17 cellular contexts compared by ENCODE assay signal in the genomic region with DNA sequence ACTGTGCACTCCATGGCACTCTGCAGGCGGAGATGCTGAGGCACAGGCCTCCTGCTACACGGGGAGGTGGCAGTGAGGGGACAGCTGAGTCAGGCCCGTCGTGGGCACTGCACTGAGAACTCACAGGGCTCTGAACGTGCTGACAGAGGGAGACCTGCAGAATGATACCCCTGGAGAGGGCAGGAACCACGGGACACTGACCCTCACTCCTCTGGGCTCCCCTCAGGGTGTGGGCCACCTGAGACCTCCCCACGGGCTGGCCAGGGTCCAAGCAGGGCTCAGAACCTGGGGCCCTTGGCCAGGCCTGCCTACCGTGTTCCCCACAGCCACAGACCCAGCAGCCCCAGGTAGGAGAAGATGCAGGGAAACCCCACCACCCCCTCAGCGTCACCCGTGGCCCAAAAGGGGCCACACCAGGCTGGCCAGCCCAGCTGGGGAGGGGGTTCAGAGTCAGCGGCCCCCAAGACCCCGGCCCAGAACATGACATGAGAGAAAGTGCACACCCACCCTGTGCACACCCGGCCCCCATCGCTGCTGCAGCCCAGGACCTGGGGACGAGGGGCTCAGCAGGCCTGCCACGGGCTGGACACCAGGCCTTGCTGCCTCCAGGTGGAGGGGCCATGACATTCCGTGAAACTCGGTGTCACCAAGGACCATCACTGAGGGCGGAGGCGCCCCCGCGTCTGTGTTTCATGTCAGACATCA. TPM values are rescaled to one million over a fixed set of nuclear protein-coding genes. Genes with fewer than 3 reads are reported as not detected.
DNase-seq lines count a peak whose midpoint lies in the region; ATAC-seq and TF ChIP-seq lines count a peak whose summit lies in the region.
"Had no signal": no experiment of that assay in that cellular context is flagged by ENCODE, and none has a peak within 500 bp of the region (broad histone marks: within the 10 kb centered on the region; RNA-seq: fewer than 3 reads in every experiment).

No MANE protein-coding gene starts in this region.

- H3K27me3 Mint-ChIP-seq in type B pancreatic cell = no peaks in the 10 kb centered on the region

- no peak overlapping the region for H3K4me3 Mint-ChIP-seq in type B pancreatic cell

- ATAC-seq in left ventricle myocardium superior = no peak

- intact Hi-C loops in left ventricle myocardium inferior (cut with micrococcal nuclease) (no loop called here), left ventricle myocardium superior (cut with micrococcal nuclease) (no loop called here)

- TF ChIP-seq CTCF in left ventricle myocardium inferior (IDR thresholded peaks at IDR 0.05; ENCODE audit: borderline replicate concordance) = no peak
- no peak for TF ChIP-seq CTCF in type B pancreatic cell (conservative IDR thresholded peaks at IDR 0.05)

- DNase-seq in left ventricle myocardium inferior (peak; percentile 9), left ventricle myocardium superior (no peak), ecto neural progenitor cell (ENCODE audit: low spot score) (peak; percentile 34), mucosa of gallbladder (ENCODE audit: low spot score) (peak; percentile 7), type B pancreatic cell (ENCODE audit: extremely low spot score, unreplicated experiment) (peak; percentile 53), NCI-H1092 (lab: John Stamatoyannopoulos, UW) (no peak), DMS 273 treated with DMSO at 0.1 percent for 48 hours (lab: John Stamatoyannopoulos, UW) (no peak)
- DNase-seq: COR-L47, DMS153, NCI-H1105 treated with DMSO at 0.1 percent for 48 hours, NCI-H1694 treated with DMSO at 0.1 percent for 48 hours, NCI-H2107, NCI-H2227 treated with DMSO at 0.1 percent for 48 hours, NCI-H524, PC-9 had no signal

- peaks cover 65% of the 10 kb centered on the region for H3K27me3 ChIP-seq in left ventricle myocardium inferior (ENCODE audit: low read depth)

- no peak overlapping the region for H3K4me3 ChIP-seq in left ventricle myocardium inferior
- H3K4me3 ChIP-seq: PC-9 had no signal

- no peaks in the 10 kb centered on the region for H3K9me3 Mint-ChIP-seq in type B pancreatic cell

- no peak overlapping the region for H3K27ac ChIP-seq in left ventricle myocardium inferior (replicated peaks)
- H3K27ac ChIP-seq: PC-9 had no signal

- no peaks in the 10 kb centered on the region for H3K9me3 ChIP-seq in left ventricle myocardium inferior (replicated peaks)

- H3K4me1 ChIP-seq in left ventricle myocardium inferior = peaks cover 3% of the 10 kb centered on the region

- peaks cover 3% of the 10 kb centered on the region for H3K4me1 Mint-ChIP-seq in type B pancreatic cell (ENCODE audit: unreplicated experiment)

- no peaks in the 10 kb centered on the region for H3K36me3 ChIP-seq in left ventricle myocardium inferior

- no peaks in the 10 kb centered on the region for H3K36me3 Mint-ChIP-seq in type B pancreatic cell

- H3K27ac Mint-ChIP-seq in type B pancreatic cell = no peak overlapping the region

RNA-seq across cellular contexts. Expression of gene GLT6D1, which starts 30.9 kb away (rescaled TPM):
- total RNA-seq in left ventricle myocardium inferior = not detected
- total RNA-seq in left ventricle myocardium superior = not detected
- not detected for total RNA-seq in mucosa of gallbladder
- not detected in 2 replicates for total RNA-seq in type B pancreatic cell (ENCODE audit: low replicate concordance)
- total RNA-seq: HT1080, LHCN-M2, PC-9 had no signal

RNA-seq across cellular contexts. Expression of gene PAEP, which starts 46.9 kb away (rescaled TPM):
- not detected for total RNA-seq in left ventricle myocardium inferior
- total RNA-seq in left ventricle myocardium superior = not detected
- total RNA-seq in mucosa of gallbladder = not detected
- total RNA-seq in type B pancreatic cell (ENCODE audit: low replicate concordance) = not detected in 2 replicates
- total RNA-seq: LHCN-M2, PC-9 had no signal

RNA-seq across cellular contexts. Expression of gene LCN9, which starts 54.7 kb away (rescaled TPM):
- total RNA-seq in left ventricle myocardium inferior (not detected), left ventricle myocardium superior (not detected), mucosa of gallbladder (not detected), type B pancreatic cell (ENCODE audit: low replicate concordance) (1.1 and 2.0 TPM in 2 replicates)
- total RNA-seq: HT1080, LHCN-M2, PC-9 had no signal

Comparison
In these comparisons a context has a peak if more than half of its experiments do, and no peak if none do; other contexts are left out.
1. DNase-seq: peak in left ventricle myocardium inferior (single experiment), ecto neural progenitor cell (single experiment), mucosa of gallbladder (single experiment) and type B pancreatic cell (single experiment); none in left ventricle myocardium superior (single experiment), NCI-H1092 (single experiment) and DMS 273 treated with DMSO at 0.1 percent for 48 hours (single experiment).